In the genomic region with DNA sequence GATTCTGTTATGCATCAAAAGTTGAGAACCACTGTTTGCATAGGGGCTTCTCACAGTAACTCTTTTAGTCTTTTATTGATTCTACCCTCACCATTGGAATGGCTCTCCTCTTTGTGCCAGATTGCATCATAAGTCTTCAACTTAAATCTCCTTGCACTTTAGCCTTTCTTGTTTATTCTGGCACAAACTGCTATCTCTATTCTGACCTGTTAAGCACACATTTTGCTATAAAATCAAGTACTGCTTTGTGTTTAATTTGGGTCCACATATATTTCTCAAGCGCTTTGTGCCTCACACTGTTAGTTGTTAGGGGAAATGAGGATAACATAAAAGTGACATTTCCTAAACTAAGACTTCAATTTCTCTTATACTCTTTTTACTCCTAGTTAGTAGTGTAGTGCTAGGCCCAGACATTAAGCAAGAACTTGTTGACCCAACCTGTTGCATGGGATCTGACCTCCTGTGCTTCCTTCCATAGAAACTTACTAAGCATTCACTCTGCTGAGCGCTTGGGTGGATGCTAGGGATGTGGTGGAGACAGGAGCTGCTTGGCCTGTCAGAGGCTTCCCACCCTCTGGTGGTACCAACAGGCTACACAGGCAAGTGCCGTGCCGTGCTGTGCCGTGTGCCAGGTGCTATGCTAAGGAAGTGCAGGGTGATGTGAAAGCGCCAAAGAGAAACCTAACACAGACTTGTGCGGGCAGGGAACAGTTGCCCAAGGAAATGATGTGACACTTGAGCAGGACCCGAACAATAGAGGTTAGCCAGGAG, we compare ENCODE assay signal across 33 cellular contexts. TPM values are rescaled to one million over a fixed set of nuclear protein-coding genes. Genes with fewer than 3 reads are reported as not detected.
A peak's percentile ranks its signal among the peaks of the same experiment; 100 is the strongest.
DNase-seq lines count a peak whose midpoint lies in the region; ATAC-seq, FAIRE-seq and TF ChIP-seq lines count a peak whose summit lies in the region.
"Had no signal": no experiment of that assay in that cellular context is flagged by ENCODE, and none has a peak within 500 bp of the region (broad histone marks: within the 10 kb centered on the region; RNA-seq: fewer than 3 reads in every experiment).

No MANE protein-coding gene starts in this region.

- H3K27ac Mint-ChIP-seq in H9 = no peak overlapping the region
- peak overlapping the region; percentile 86 for H3K27ac Mint-ChIP-seq in progenitor cell of endocrine pancreas
- H3K27ac Mint-ChIP-seq: activated naive CD8-positive, alpha-beta T cell treated with anti-CD3 and anti-CD28 coated beads for 36 hours; B cell; CD8-positive, alpha-beta memory T cell; HFFc6; nephron had no signal

- ATAC-seq in K562 = no peak
- ATAC-seq in left colon = peak; percentile 69
- no peak for ATAC-seq in GM19035 (IDR thresholded peaks at IDR 0.05; ENCODE audit: unreplicated experiment)
- ATAC-seq: activated CD8-positive, alpha-beta memory T cell treated with anti-CD3 and anti-CD28 coated beads, Interleukin-2, amount 10 ng/mL, durations not matched to agents 7 days and 5 days; activated T-cell treated with anti-CD3 and anti-CD28 coated beads, Interleukin-2, amount 50 U/mL, for 4 hours had no signal

- no peak overlapping the region for H2BK120ac ChIP-seq in H9 (ENCODE audit: low read depth, low read length, poor library complexity, severe bottlenecking)

- H2AFZ ChIP-seq in H9 (ENCODE audit: low read length) = no peak overlapping the region
- no peak overlapping the region for H2AFZ ChIP-seq in K562 (ENCODE audit: low read depth, low read length)

- in situ Hi-C loops in K562 (cut with MboI) = no loop called here

- H3K4me1 Mint-ChIP-seq in H9 (no peaks in the 10 kb centered on the region), progenitor cell of endocrine pancreas (ENCODE audit: low read depth) (peaks cover 15% of the 10 kb centered on the region)
- H3K4me1 Mint-ChIP-seq: nephron had no signal

- no peak overlapping the region for H2BK20ac ChIP-seq in H9 (ENCODE audit: low read depth, low read length, poor library complexity, severe bottlenecking)

- H3K4me1 ChIP-seq in H9 (ENCODE audit: insufficient read depth, low read length) = no peaks in the 10 kb centered on the region
- H3K4me1 ChIP-seq in K562 (replicated peaks in 1 of 2; ENCODE audit: control insufficient read depth in 2 of 2, insufficient read depth in 2 of 2, low read length in 2 of 2) = peaks cover 3 to 4% of the 10 kb centered on the region in 2 experiments; a peak in 2 of 5 replicates

- TF ChIP-seq CTCF in H9 (conservative IDR thresholded peaks at IDR 0.05) = no peak
- no peak for TF ChIP-seq CTCF in K562 (IDR thresholded peaks at IDR 0.05 in 2 of 3, conservative IDR thresholded peaks at IDR 0.05 in 1 of 3; ENCODE audit: insufficient read depth in 2 of 3, low read depth in 1 of 3, low read length in 3 of 3)
- no peak for TF ChIP-seq CTCF in progenitor cell of endocrine pancreas (IDR thresholded peaks at IDR 0.05; ENCODE audit: unreplicated experiment)

- FAIRE-seq in K562 (lab: Jason Lieb, UNC) = no peak
- FAIRE-seq: GM12892, kidney, small intestine, urothelium cell line had no signal

- no CpG with 5 or more reads among the region's 8 CpGs for WGBS in H9 (ENCODE audit: extremely low coverage, insufficient read length, low lambda C conversion rate)
- 98% methylated on average over 8 of the region's 8 CpGs for WGBS in K562 (ENCODE audit: insufficient coverage, low coverage, missing lambda C conversion rate)

- H3K9me3 Mint-ChIP-seq in H9 (peaks cover 2 to 26% of the 10 kb centered on the region in 2 experiments; a peak in 3 of 5 replicates), progenitor cell of endocrine pancreas (ENCODE audit: low read depth) (peaks cover 14% of the 10 kb centered on the region)
- H3K9me3 Mint-ChIP-seq: HFFc6 had no signal

- H2AK5ac ChIP-seq in H9 (ENCODE audit: insufficient read length, low read length) = no peak overlapping the region

- no peak for TF ChIP-seq RAD21 in K562 (CRISPR knock-in tag; conservative IDR thresholded peaks at IDR 0.05 in 1 of 2, IDR thresholded peaks at IDR 0.05 in 1 of 2)

- no peak overlapping the region for H2BK5ac ChIP-seq in H9 (ENCODE audit: insufficient read length, low read length)

- H3K36me3 ChIP-seq in K562 (ENCODE audit: control insufficient read depth, insufficient read depth, low read length) = peaks cover 66% of the 10 kb centered on the region

- H3T11ph ChIP-seq in H9 (ENCODE audit: low read length) = no peak overlapping the region

- no peaks in the 10 kb centered on the region for H3K9me3 ChIP-seq in H9 (ENCODE audit: control insufficient read depth, low read depth, low read length)
- peaks cover 7% of the 10 kb centered on the region for H3K9me3 ChIP-seq in K562 (replicated peaks; ENCODE audit: control insufficient read depth, insufficient read depth, low read depth, low read length)

- H3K56ac ChIP-seq in H9 (ENCODE audit: insufficient read length, low read depth, low read length) = no peak overlapping the region

- H3K4me3 Mint-ChIP-seq in H9 = no peak overlapping the region
- H3K4me3 Mint-ChIP-seq in progenitor cell of endocrine pancreas (ENCODE audit: low read depth) = no peak overlapping the region
- H3K4me3 Mint-ChIP-seq: activated CD8-positive, alpha-beta memory T cell treated with anti-CD3 and anti-CD28 coated beads, Interleukin-2, amount 10 ng/mL, durations not matched to agents 7 days and 5 days; activated naive CD8-positive, alpha-beta T cell treated with anti-CD3 and anti-CD28 coated beads for 36 hours; activated T-cell treated with anti-CD3 and anti-CD28 coated beads, Interleukin-2, amount 50 U/mL, for 4 hours; B cell; HFFc6; nephron had no signal

- no peak overlapping the region for H3K4ac ChIP-seq in H9 (ENCODE audit: low read depth, low read length)

- no peaks in the 10 kb centered on the region for H3K23me2 ChIP-seq in H9 (ENCODE audit: insufficient read length, low read depth, low read length, poor library complexity, severe bottlenecking)

- H3K4me3 ChIP-seq in K562 = no peak overlapping the region
- H3K4me3 ChIP-seq: cardiac muscle cell, lung had no signal

- BruUV-seq in K562 (replicated peaks; lab: Mats Ljungman, UMichigan) = no TSS peak

- no peak overlapping the region for H3K27ac ChIP-seq in H9 (ENCODE audit: insufficient read length, low read depth, low read length)
- H3K27ac ChIP-seq in K562 (ENCODE audit: extremely low read depth, low read depth, low read length) = no peak overlapping the region
- H3K27ac ChIP-seq: cardiac muscle cell had no signal

- H3K23ac ChIP-seq in H9 (ENCODE audit: insufficient read length, low read depth, low read length) = no peak overlapping the region

- no peak for TF ChIP-seq POLR2A in K562 (conservative IDR thresholded peaks at IDR 0.05)

- H4K8ac ChIP-seq in H9 (replicated peaks; ENCODE audit: insufficient read length, low read depth, low read length) = no peak overlapping the region

- no peak overlapping the region for H3K14ac ChIP-seq in H9 (ENCODE audit: insufficient read depth, low read length)

- no peak overlapping the region for H4K91ac ChIP-seq in H9 (ENCODE audit: insufficient read length, low read depth, low read length)

- H3K27me3 Mint-ChIP-seq in H9 (ENCODE audit: low read depth) (no peaks in the 10 kb centered on the region), progenitor cell of endocrine pancreas (no peaks in the 10 kb centered on the region)
- H3K27me3 Mint-ChIP-seq: activated CD8-positive, alpha-beta memory T cell treated with anti-CD3 and anti-CD28 coated beads, Interleukin-2, amount 10 ng/mL, durations not matched to agents 7 days and 5 days; activated naive CD8-positive, alpha-beta T cell treated with anti-CD3 and anti-CD28 coated beads for 36 hours; B cell had no signal

- H3K4me2 ChIP-seq in H9 (ENCODE audit: insufficient read depth, insufficient read length, low read length) (no peak overlapping the region), K562 (ENCODE audit: insufficient read depth, low read length) (no peak overlapping the region)

- H3K36me3 Mint-ChIP-seq in H9 (ENCODE audit: insufficient read depth in 1 of 3, low read depth in 3 of 3) (peaks cover 37 to 93% (median 81%) of the 10 kb centered on the region in 3 experiments), progenitor cell of endocrine pancreas (ENCODE audit: insufficient read depth) (peaks cover 64% of the 10 kb centered on the region)

- H4K20me1 ChIP-seq in H9 (ENCODE audit: control insufficient read depth, insufficient read depth, insufficient read length) (peaks cover 4% of the 10 kb centered on the region), K562 (replicated peaks; ENCODE audit: control insufficient read depth, insufficient read depth, low read length) (no peaks in the 10 kb centered on the region)

- H2BK15ac ChIP-seq in H9 (ENCODE audit: low read depth, low read length) = no peak overlapping the region

- DNase-seq in H9 (peak; percentile 31), K562 (ENCODE audit: extremely low read depth in 1 of 4, low spot score in 3 of 4) (no peak), left colon (no peak), progenitor cell of endocrine pancreas (ENCODE audit: low spot score, unreplicated experiment) (no peak), KG1 (lab: John Stamatoyannopoulos, UW) (no peak), midbrain (lab: John Stamatoyannopoulos, UW) (no peak)
- DNase-seq: ACHN; activated CD4-positive, CD25-positive, alpha-beta regulatory T cell; activated CD8-positive, alpha-beta memory T cell treated with anti-CD3 and anti-CD28 coated beads, Interleukin-2, amount 10 ng/mL, durations not matched to agents 7 days and 5 days; activated gamma-delta T cell; activated naive CD8-positive, alpha-beta T cell treated with anti-CD3 and anti-CD28 coated beads for 36 hours; activated T-cell treated with anti-CD3 and anti-CD28 coated beads, Interleukin-2, amount 50 U/mL, for 4 hours; anterior cingulate cortex; CD8-positive, alpha-beta memory T cell; cortex of kidney; effector memory CD4-positive, alpha-beta T cell; HFFc6; kidney; NCI-H1105 treated with DMSO at 0.1 percent for 48 hours; NCI-H187 treated with DMSO at 0.1 percent for 48 hours; NCI-H2227 treated with DMSO at 0.1 percent for 48 hours; NCI-H526; NK-92 treated with Interleukin-12 subunit alpha and Interleukin-12 subunit beta, amount 100 ng/mL, for 24 hours; small intestine; stimulated activated naive CD4-positive, alpha-beta T cell treated with Interleukin-2 at 50 U/mL for 16 hours; T-helper 1 cell had no signal

- no peak for TF ChIP-seq EP300 in K562 (IDR thresholded peaks at IDR 0.05; ENCODE audit: low read length)

- H3K79me2 ChIP-seq in H9 (ENCODE audit: insufficient read depth, low read length) (no peaks in the 10 kb centered on the region), K562 (ENCODE audit: control insufficient read depth, insufficient read depth, low read length) (peaks cover 23% of the 10 kb centered on the region; the same call in 2 of the 3 replicates)

- H3K9ac ChIP-seq in H9 (ENCODE audit: extremely low read depth, insufficient read length, low read length) (no peak overlapping the region), K562 (ENCODE audit: insufficient read depth in 1 of 2, low read depth in 2 of 2, low read length in 2 of 2) (no peak overlapping the region)

- H3K27me3 ChIP-seq in H9 (ENCODE audit: insufficient read depth, low read length) (no peaks in the 10 kb centered on the region), K562 (ENCODE audit: control insufficient read depth in 2 of 2, insufficient read depth in 2 of 2, low read length in 2 of 2) (no peaks in the 10 kb centered on the region)
- H3K27me3 ChIP-seq: cardiac muscle cell had no signal

- CTCF ChIA-PET in K562 (lab: Yijun Ruan, JAX; ENCODE audit: low intra/inter-chr PET ratio) = no interaction called here

- intact Hi-C loops in K562 (cut with micrococcal nuclease) = no loop called here
- intact Hi-C loops in left colon (cut with DNase I, micrococcal nuclease) = no loop called here

- peaks cover 3% of the 10 kb centered on the region for H3K9me1 ChIP-seq in K562 (ENCODE audit: control insufficient read depth, insufficient read depth, low read length)

- H3K79me1 ChIP-seq in H9 (ENCODE audit: insufficient read depth, low read depth, low read length, poor library complexity, severe bottlenecking) = peaks cover 2% of the 10 kb centered on the region

- H3K18ac ChIP-seq in H9 (ENCODE audit: insufficient read length, low read depth, low read length) = no peak overlapping the region

- no peak overlapping the region for H2BK12ac ChIP-seq in H9 (ENCODE audit: insufficient read length, low read depth, low read length)

- no peak overlapping the region for H4K5ac ChIP-seq in H9 (ENCODE audit: insufficient read length, low read depth, low read length)

- POLR2A ChIA-PET in K562 (lab: Yijun Ruan, JAX) = no interaction called here

RNA-seq across cellular contexts. Expression of gene UTP14C, which starts 1.2 kb away (rescaled TPM):
- total RNA-seq in H9 (2021) = 19.8 and 21.4 TPM in 2 replicates
- total RNA-seq in K562 (2011; cell fraction: chromatin; rRNA removed; ENCODE audit: low replicate concordance) = 5.7 and 21.4 TPM in 2 replicates
- total RNA-seq in K562 (2011; cell fraction: nucleolus; rRNA removed) = 4.5 and 7.4 TPM in 2 replicates
- 11.3 and 17.3 TPM in 2 replicates for total RNA-seq in K562 (2011; cell fraction: nucleoplasm; rRNA removed)
- 5.7 TPM in 2 replicates for total RNA-seq in K562 (2014; rRNA removed)
- total RNA-seq in K562 (2014; rRNA removed; fragmentation: Illumina TruSeq; extraction: Trizol) = 8.6 and 9.4 TPM in 2 replicates
- 8.1 and 8.5 TPM in 2 replicates for total RNA-seq in K562 (2015; rRNA removed; fragmentation: Illumina TruSeq; extraction: Trizol)
- 6.0 and 6.1 TPM in 2 replicates for total RNA-seq in K562 (2021)
- polyA plus RNA-seq in K562 (2011; rRNA removed) = 8.9 and 10.3 TPM in 2 replicates
- polyA plus RNA-seq in K562 (2011; cell fraction: cytosol; rRNA removed) = 2.4 and 5.3 TPM in 2 replicates
- 3.2 and 4.1 TPM in 2 replicates for polyA plus RNA-seq in K562 (2011; cell fraction: nucleus; rRNA removed)
- polyA plus RNA-seq in K562 (2012) = 5.2 and 5.7 TPM in 2 replicates
- 7.1 and 8.2 TPM in 2 replicates for polyA plus RNA-seq in K562 (2014; fragmentation: Illumina TruSeq; extraction: Trizol)
- polyA plus RNA-seq in K562 (2014; fragmentation: Nextera tagmentation; extraction: Ambion mirVana) = 1 to 10 TPM; 3.4 to 3.9 TPM
- 4.9 and 5.0 TPM in 2 replicates for polyA plus RNA-seq in K562 (2014; rRNA removed)
- 16.2 and 17.5 TPM in 2 replicates for polyA minus RNA-seq in K562 (2011; rRNA and poly(A)+ RNA removed)
- polyA minus RNA-seq in K562 (2011; cell fraction: cytosol; rRNA and poly(A)+ RNA removed) = 5.3 and 7.8 TPM in 2 replicates
- 3.1 and 5.4 TPM in 2 replicates for polyA minus RNA-seq in K562 (2011; cell fraction: nucleus; rRNA and poly(A)+ RNA removed)
- total RNA-seq in left colon = 10 to 100 TPM; 19.9 to 20.9 TPM
- 22.6 and 23.5 TPM in 2 replicates for total RNA-seq in progenitor cell of endocrine pancreas

RNA-seq across cellular contexts. Expression of gene ALG11, which starts 13.5 kb away (rescaled TPM):
- 35.5 and 46.6 TPM in 2 replicates for total RNA-seq in H9 (2021)
- 24.6 and 59.2 TPM in 2 replicates for total RNA-seq in K562 (2011; cell fraction: chromatin; rRNA removed; ENCODE audit: low replicate concordance)
- total RNA-seq in K562 (2011; cell fraction: nucleolus; rRNA removed) = 15.5 and 17.4 TPM in 2 replicates
- 27.4 and 33.8 TPM in 2 replicates for total RNA-seq in K562 (2011; cell fraction: nucleoplasm; rRNA removed)
- total RNA-seq in K562 (2014; rRNA removed) = 7.3 and 8.1 TPM in 2 replicates
- 16.6 and 18.7 TPM in 2 replicates for total RNA-seq in K562 (2014; rRNA removed; fragmentation: Illumina TruSeq; extraction: Trizol)
- total RNA-seq in K562 (2015; rRNA removed; fragmentation: Illumina TruSeq; extraction: Trizol) = 11.8 and 12.3 TPM in 2 replicates
- total RNA-seq in K562 (2021) = 19.2 and 19.6 TPM in 2 replicates
- polyA plus RNA-seq in K562 (2011; rRNA removed) = 9.9 and 17.2 TPM in 2 replicates
- polyA plus RNA-seq in K562 (2011; cell fraction: cytosol; rRNA removed) = 2.0 and 6.6 TPM in 2 replicates
- 7.9 and 8.6 TPM in 2 replicates for polyA plus RNA-seq in K562 (2011; cell fraction: nucleus; rRNA removed)
- polyA plus RNA-seq in K562 (2012) = 6.5 and 12.9 TPM in 2 replicates
- polyA plus RNA-seq in K562 (2014; fragmentation: Illumina TruSeq; extraction: Trizol) = 9.3 and 11.2 TPM in 2 replicates
- 10 to 100 TPM; 16.3 to 19.1 TPM for polyA plus RNA-seq in K562 (2014; fragmentation: Nextera tagmentation; extraction: Ambion mirVana)
- 7.4 and 8.2 TPM in 2 replicates for polyA plus RNA-seq in K562 (2014; rRNA removed)
- 22.2 and 25.3 TPM in 2 replicates for polyA minus RNA-seq in K562 (2011; rRNA and poly(A)+ RNA removed)
- 7.9 and 8.8 TPM in 2 replicates for polyA minus RNA-seq in K562 (2011; cell fraction: cytosol; rRNA and poly(A)+ RNA removed)
- 12.7 and 22.5 TPM in 2 replicates for polyA minus RNA-seq in K562 (2011; cell fraction: nucleus; rRNA and poly(A)+ RNA removed)
- 10 to 100 TPM; 37.2 to 37.7 TPM for total RNA-seq in left colon
- total RNA-seq in progenitor cell of endocrine pancreas = 39.4 and 45.1 TPM in 2 replicates

RNA-seq across cellular contexts. Expression of gene ATP7B, which starts 14.4 kb away (rescaled TPM):
- total RNA-seq in H9 (2021) (5.0 and 5.8 TPM in 2 replicates), K562 (2014; rRNA removed) (8.0 and 14.3 TPM in 2 replicates), K562 (2014; rRNA removed; fragmentation: Illumina TruSeq; extraction: Trizol) (8.3 and 8.5 TPM in 2 replicates), K562 (2015; rRNA removed; fragmentation: Illumina TruSeq; extraction: Trizol) (10.6 and 11.7 TPM in 2 replicates), K562 (2021) (16.5 and 20.4 TPM in 2 replicates), left colon (10 to 100 TPM; 18.5 to 27.6 TPM), progenitor cell of endocrine pancreas (59.4 and 63.2 TPM in 2 replicates)
- total RNA-seq in K562 (2011; cell fraction: chromatin; rRNA removed; ENCODE audit: low replicate concordance) = 82.8 and 92.7 TPM in 2 replicates
- 45.1 and 54.2 TPM in 2 replicates for total RNA-seq in K562 (2011; cell fraction: nucleolus; rRNA removed)
- 55.9 and 62.3 TPM in 2 replicates for total RNA-seq in K562 (2011; cell fraction: nucleoplasm; rRNA removed)
- polyA plus RNA-seq in K562 (2011; rRNA removed) (12.5 and 13.3 TPM in 2 replicates), K562 (2014; fragmentation: Illumina TruSeq; extraction: Trizol) (11.1 and 11.5 TPM in 2 replicates), K562 (2014; fragmentation: Nextera tagmentation; extraction: Ambion mirVana) (1 to 10 TPM; 1.1 to 1.4 TPM), K562 (2014; rRNA removed) (7.2 and 11.6 TPM in 2 replicates)
- 6.8 and 7.9 TPM in 2 replicates for polyA plus RNA-seq in K562 (2011; cell fraction: cytosol; rRNA removed)
- 27.2 and 32.0 TPM in 2 replicates for polyA plus RNA-seq in K562 (2011; cell fraction: nucleus; rRNA removed)
- 13.5 and 17.6 TPM in 2 replicates for polyA plus RNA-seq in K562 (2012)
- polyA minus RNA-seq in K562 (2011; rRNA and poly(A)+ RNA removed) = 20.5 and 32.2 TPM in 2 replicates
- polyA minus RNA-seq in K562 (2011; cell fraction: cytosol; rRNA and poly(A)+ RNA removed) = 11.3 and 13.2 TPM in 2 replicates
- polyA minus RNA-seq in K562 (2011; cell fraction: nucleus; rRNA and poly(A)+ RNA removed) = 30.6 and 44.5 TPM in 2 replicates
